Comparison of ENCODE assay signal across 8 cellular contexts in the genomic region with DNA sequence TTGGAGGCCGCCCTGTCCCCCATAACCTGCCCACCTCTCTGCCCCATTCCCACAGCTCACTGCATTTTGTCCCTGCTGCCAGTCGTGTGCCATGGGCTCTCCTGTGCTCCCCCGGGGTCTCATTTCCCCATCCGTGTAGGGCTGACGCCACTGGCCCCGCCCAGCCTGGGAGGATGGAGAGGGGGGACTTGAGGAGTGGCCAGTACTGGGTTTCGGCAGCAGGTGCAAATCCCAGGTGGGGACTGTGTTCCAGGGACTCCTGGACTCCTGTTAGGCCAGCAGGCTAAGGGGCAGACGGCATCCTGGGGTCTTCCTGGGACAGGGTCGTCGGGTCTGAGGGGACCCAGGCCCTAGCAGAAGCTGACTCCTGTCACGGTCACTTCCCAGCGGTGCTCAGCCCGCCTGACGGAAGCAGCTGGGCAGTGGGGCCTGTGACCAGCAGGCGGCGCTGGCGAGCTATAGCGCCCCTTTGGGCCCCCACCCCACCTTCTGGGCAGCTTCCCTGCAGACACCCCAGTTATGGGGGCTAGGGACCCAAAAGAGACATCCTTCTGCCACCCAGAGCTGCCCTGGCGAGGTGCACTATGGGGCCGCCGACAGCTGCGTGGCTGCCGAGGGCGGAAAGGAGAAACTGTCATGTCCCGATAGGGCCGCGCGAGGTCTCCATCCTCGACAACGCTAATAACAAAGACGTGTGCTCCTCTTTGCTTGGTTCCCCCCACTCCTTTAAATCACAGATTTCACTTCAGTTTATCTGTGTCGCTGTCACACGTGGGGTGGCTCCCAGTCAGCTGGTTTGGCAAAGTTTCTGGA. TPM values are rescaled to one million over a fixed set of nuclear protein-coding genes. Genes with fewer than 3 reads are reported as not detected.
DNase-seq lines count a peak whose midpoint lies in the region; ATAC-seq and TF ChIP-seq lines count a peak whose summit lies in the region.

No MANE protein-coding gene starts in this region.

- H3K4me3 ChIP-seq in mammary epithelial cell (replicated peaks in 1 of 3; ENCODE audit: insufficient read depth in 1 of 3, low read depth in 2 of 3, low read length in 3 of 3), result peak overlapping the region; percentile 27 to 55 (median 40)

- H3K36me3 ChIP-seq in mammary epithelial cell (ENCODE audit: insufficient read depth, low read length), result no peaks in the 10 kb centered on the region

- DNase-seq in GM10266 (ENCODE audit: extremely low spot score) (peak; percentile 77), KG1 (lab: John Stamatoyannopoulos, UW) (peak; percentile 54), mammary epithelial cell (peak; percentile 16), islet precursor cell (peak; percentile 74), NCI-H2171 (lab: John Stamatoyannopoulos, UW) (no peak)
- peak; percentile 29 to 47 for DNase-seq in stimulated activated CD4-positive, alpha-beta T cell treated with anti-CD3 and anti-CD28 coated beads, Interleukin-15, amount 100 ng/mL, for 1 hour (ENCODE audit: low read depth in 1 of 2, low spot score in 1 of 2)

- H3K9ac ChIP-seq in mammary epithelial cell (ENCODE audit: insufficient read depth, low read length), result no peak overlapping the region

- no peaks in the 10 kb centered on the region for H3K27me3 ChIP-seq in mammary epithelial cell (ENCODE audit: insufficient read depth, low read length)

- CTCF ChIA-PET in mammary epithelial cell (lab: Charles Lee; ENCODE audit: low non-redundant PET), result interaction anchor here (0.6 to 1.0 kb wide), 3 partner anchors 64 to 445 kb away, joined by 3 to 5 read pairs (median 4); no protein-coding TSS in a partner anchor

- intact Hi-C loops in mammary epithelial cell (cut with micrococcal nuclease), result loop anchor here (1.0 kb wide), 3 partner anchors 61 to 492 kb away; no protein-coding TSS in a partner anchor

- TF ChIP-seq CTCF in GM10266 (IDR thresholded peaks at IDR 0.05; ENCODE audit: control insufficient read depth, insufficient read depth, low read depth, missing control alignments) (peak; percentile 95), VCaP (conservative IDR thresholded peaks at IDR 0.05) (peak; percentile 99), mammary epithelial cell (conservative IDR thresholded peaks at IDR 0.05 in 1 of 2, IDR thresholded peaks at IDR 0.05 in 1 of 2; ENCODE audit: extremely low read depth in 1 of 2, insufficient read depth in 1 of 2, low read depth in 1 of 2, low read length in 2 of 2) (peak; percentile 88 to 99)

- BruUV-seq in mammary epithelial cell (replicated peaks; lab: Mats Ljungman, UMichigan), result no TSS peak

- H4K20me1 ChIP-seq in mammary epithelial cell (ENCODE audit: insufficient read depth, low read length), result no peaks in the 10 kb centered on the region

- H3K27ac ChIP-seq in VCaP (peak overlapping the region; percentile 36; the same call in 1 of the 2 replicates), mammary epithelial cell (ENCODE audit: insufficient read depth, low read depth, low read length) (no peak overlapping the region)

- in situ Hi-C loops in mammary epithelial cell (cut with MboI; ENCODE audit: low sequenced_read_pairs in 2 of 2), result loop anchor here (5.0 to 10.0 kb wide), 2 partner anchors 58 to 60 kb away; no protein-coding TSS in a partner anchor

- H3K9me3 ChIP-seq in mammary epithelial cell (replicated peaks; ENCODE audit: insufficient read depth, low read length), result no peaks in the 10 kb centered on the region

- H2AFZ ChIP-seq in mammary epithelial cell (ENCODE audit: low read depth, low read length), result peak overlapping the region; percentile 83

- H3K79me2 ChIP-seq in mammary epithelial cell (ENCODE audit: insufficient read depth, low read length), result no peaks in the 10 kb centered on the region

- dilution Hi-C loops in mammary epithelial cell (cut with HindIII; ENCODE audit: low sequenced_read_pairs), result no loop called here

- no peak for ATAC-seq in GM18907 (IDR thresholded peaks at IDR 0.05; ENCODE audit: unreplicated experiment)

- peak overlapping the region; percentile 91 for H3K4me2 ChIP-seq in mammary epithelial cell (ENCODE audit: insufficient read depth, low read depth, low read length)

- peaks cover 8% of the 10 kb centered on the region for H3K4me1 ChIP-seq in mammary epithelial cell (ENCODE audit: insufficient read depth, low read length)

- WGBS in mammary epithelial cell (ENCODE audit: low coverage, missing lambda C conversion rate), result 10% methylated on average over 20 of the region's 33 CpGs

RNA-seq across cellular contexts. Expression of a gene that starts 1.0 kb away (rescaled TPM):
- 1 to 10 TPM; 2.7 to 3.0 TPM for total RNA-seq in mammary epithelial cell
- 3.7 TPM for polyA plus RNA-seq in mammary epithelial cell
- polyA minus RNA-seq in mammary epithelial cell, result 5.5 TPM

RNA-seq across cellular contexts. Expression of a gene that starts 24.4 kb away (rescaled TPM):
- not detected for total RNA-seq in mammary epithelial cell
- polyA plus RNA-seq in mammary epithelial cell, result not detected
- not detected for polyA minus RNA-seq in mammary epithelial cell
